26 cellular contexts compared by ENCODE assay signal in genomic region chr6:109452181-109452580, GRCh38. TPM values are rescaled to one million over a fixed set of nuclear protein-coding genes. Genes with fewer than 3 reads are reported as not detected.
DNase-seq lines count a peak whose midpoint lies in the region; ATAC-seq and TF ChIP-seq lines count a peak whose summit lies in the region.
"Had no signal": no experiment of that assay in that cellular context is flagged by ENCODE, and none has a peak within 500 bp of the region (broad histone marks: within the 10 kb centered on the region; RNA-seq: fewer than 3 reads in every experiment).

No MANE protein-coding gene starts in this region.

- no peak overlapping the region for H3K9ac ChIP-seq in IMR-90 (ENCODE audit: low read depth, low read length)
- H3K9ac ChIP-seq in parathyroid adenoma, result no peak overlapping the region
- H3K9ac ChIP-seq: SK-N-SH had no signal

- H3K18ac ChIP-seq in IMR-90 (ENCODE audit: low read depth, low read length), result no peak overlapping the region

- no TSS peak for BruUV-seq in IMR-90 (replicated peaks; lab: Mats Ljungman, UMichigan)

- no peak overlapping the region for H3K56ac ChIP-seq in IMR-90 (ENCODE audit: extremely low read depth, insufficient read depth, low read length)

- peaks cover 61% of the 10 kb centered on the region for H3K4me1 Mint-ChIP-seq in activated CD8-positive, alpha-beta memory T cell treated with anti-CD3 and anti-CD28 coated beads, Interleukin-2, amount 10 ng/mL, durations not matched to agents 7 days and 5 days
- peaks cover 52% of the 10 kb centered on the region for H3K4me1 Mint-ChIP-seq in activated naive CD8-positive, alpha-beta T cell treated with anti-CD3 and anti-CD28 coated beads, Interleukin-2, amount 50 U/mL, for 24 hours
- H3K4me1 Mint-ChIP-seq in stimulated activated effector memory CD8-positive, alpha-beta T cell treated with anti-CD3 and anti-CD28 coated beads, Interleukin-12 subunit alpha, Interleukin-12 subunit beta, amount 100 ng/mL, for 72 hours, result peaks cover 58% of the 10 kb centered on the region

- no peaks in the 10 kb centered on the region for H3K27me3 ChIP-seq in IMR-90 (ENCODE audit: control insufficient read depth, insufficient read depth, low read length)
- H3K27me3 ChIP-seq in parathyroid adenoma (ENCODE audit: control insufficient read depth, insufficient read depth, low read length), result no peaks in the 10 kb centered on the region
- H3K27me3 ChIP-seq: dorsolateral prefrontal cortex, ovary, right atrium auricular region had no signal

- H3K9me1 ChIP-seq in IMR-90 (ENCODE audit: insufficient read depth, low read length), result peaks cover 19% of the 10 kb centered on the region

- TF ChIP-seq CTCF in IMR-90 (conservative IDR thresholded peaks at IDR 0.05; ENCODE audit: low read depth, low read length) (no peak), parathyroid adenoma (IDR thresholded peaks at IDR 0.05) (no peak)

- no peak overlapping the region for H3K4me3 ChIP-seq in IMR-90 (ENCODE audit: insufficient read depth, low read depth, low read length)
- H3K4me3 ChIP-seq in parathyroid adenoma (ENCODE audit: low read depth, low read length), result no peak overlapping the region
- H3K4me3 ChIP-seq: dorsolateral prefrontal cortex, ovary, right atrium auricular region, thoracic aorta had no signal

- in situ Hi-C loops in IMR-90 (cut with MboI; ENCODE audit: low sequenced_read_pairs), result no loop called here

- H2BK5ac ChIP-seq in IMR-90 (ENCODE audit: low read depth, low read length, poor library complexity, severe bottlenecking), result no peak overlapping the region

- H3K23ac ChIP-seq in IMR-90 (ENCODE audit: low read depth, low read length), result no peak overlapping the region

- H3K9me3 ChIP-seq in IMR-90 (ENCODE audit: control insufficient read depth, insufficient read depth, low read length) (no peaks in the 10 kb centered on the region), parathyroid adenoma (ENCODE audit: control insufficient read depth, low read length) (no peaks in the 10 kb centered on the region)
- H3K9me3 ChIP-seq: ovary, right atrium auricular region, SK-N-SH, thoracic aorta had no signal

- no peak overlapping the region for H3K14ac ChIP-seq in IMR-90 (replicated peaks; ENCODE audit: low read depth, low read length)

- peak overlapping the region; percentile 12 for H2AK9ac ChIP-seq in IMR-90 (replicated peaks; ENCODE audit: low read depth, low read length, poor library complexity)

- H3K79me1 ChIP-seq in IMR-90 (ENCODE audit: low read depth in 1 of 2, low read length in 2 of 2), result peaks cover 23 to 62% of the 10 kb centered on the region in 2 experiments

- no peak overlapping the region for H2AFZ ChIP-seq in IMR-90 (replicated peaks; ENCODE audit: low read length, poor library complexity)
- H2AFZ ChIP-seq in parathyroid adenoma, result no peak overlapping the region

- H3K36me3 ChIP-seq in IMR-90 (ENCODE audit: control insufficient read depth, insufficient read depth, low read length) (peaks cover 40% of the 10 kb centered on the region), parathyroid adenoma (ENCODE audit: control insufficient read depth, insufficient read depth, low read length) (no peaks in the 10 kb centered on the region)
- H3K36me3 ChIP-seq: ovary, right atrium auricular region had no signal

- H4K91ac ChIP-seq in IMR-90 (ENCODE audit: insufficient read depth, low read depth, low read length), result no peak overlapping the region

- H4K5ac ChIP-seq in IMR-90 (ENCODE audit: low read depth, low read length), result no peak overlapping the region

- no peak overlapping the region for H3K4me3 Mint-ChIP-seq in activated CD8-positive, alpha-beta memory T cell treated with anti-CD3 and anti-CD28 coated beads, Interleukin-2, amount 10 ng/mL, durations not matched to agents 7 days and 5 days
- H3K4me3 Mint-ChIP-seq in activated naive CD8-positive, alpha-beta T cell treated with anti-CD3 and anti-CD28 coated beads, Interleukin-2, amount 50 U/mL, for 24 hours, result no peak overlapping the region
- H3K4me3 Mint-ChIP-seq in stimulated activated effector memory CD8-positive, alpha-beta T cell treated with anti-CD3 and anti-CD28 coated beads, Interleukin-12 subunit alpha, Interleukin-12 subunit beta, amount 100 ng/mL, for 72 hours, result no peak overlapping the region
- H3K4me3 Mint-ChIP-seq: activated naive CD4-positive, alpha-beta T cell treated with anti-CD3 and anti-CD28 coated beads for 36 hours; activated T-cell treated with anti-CD3 and anti-CD28 coated beads, Interleukin-2, amount 50 U/mL, for 24 hours had no signal

- H3K4me1 ChIP-seq in IMR-90 (ENCODE audit: control insufficient read depth, insufficient read depth, low read length) (peaks cover 9% of the 10 kb centered on the region), parathyroid adenoma (peaks cover 21% of the 10 kb centered on the region)

- no peak overlapping the region for H3K27ac Mint-ChIP-seq in activated CD8-positive, alpha-beta memory T cell treated with anti-CD3 and anti-CD28 coated beads, Interleukin-2, amount 10 ng/mL, durations not matched to agents 7 days and 5 days
- H3K27ac Mint-ChIP-seq in activated naive CD8-positive, alpha-beta T cell treated with anti-CD3 and anti-CD28 coated beads, Interleukin-2, amount 50 U/mL, for 24 hours, result peak overlapping the region; percentile 39
- no peak overlapping the region for H3K27ac Mint-ChIP-seq in stimulated activated effector memory CD8-positive, alpha-beta T cell treated with anti-CD3 and anti-CD28 coated beads, Interleukin-12 subunit alpha, Interleukin-12 subunit beta, amount 100 ng/mL, for 72 hours
- H3K27ac Mint-ChIP-seq: activated naive CD4-positive, alpha-beta T cell treated with anti-CD3 and anti-CD28 coated beads for 36 hours; activated T-cell treated with anti-CD3 and anti-CD28 coated beads, Interleukin-2, amount 50 U/mL, for 24 hours had no signal

- H2BK15ac ChIP-seq in IMR-90 (ENCODE audit: low read depth, low read length), result no peak overlapping the region

- H3K9me3 Mint-ChIP-seq in activated CD8-positive, alpha-beta memory T cell treated with anti-CD3 and anti-CD28 coated beads, Interleukin-2, amount 10 ng/mL, durations not matched to agents 7 days and 5 days (ENCODE audit: low read depth), result no peaks in the 10 kb centered on the region
- no peaks in the 10 kb centered on the region for H3K9me3 Mint-ChIP-seq in activated naive CD8-positive, alpha-beta T cell treated with anti-CD3 and anti-CD28 coated beads, Interleukin-2, amount 50 U/mL, for 24 hours
- no peaks in the 10 kb centered on the region for H3K9me3 Mint-ChIP-seq in stimulated activated effector memory CD8-positive, alpha-beta T cell treated with anti-CD3 and anti-CD28 coated beads, Interleukin-12 subunit alpha, Interleukin-12 subunit beta, amount 100 ng/mL, for 72 hours
- H3K9me3 Mint-ChIP-seq: activated naive CD4-positive, alpha-beta T cell treated with anti-CD3 and anti-CD28 coated beads for 36 hours; activated T-cell treated with anti-CD3 and anti-CD28 coated beads, Interleukin-2, amount 50 U/mL, for 24 hours; central memory CD8-positive, alpha-beta T cell had no signal

- H4K8ac ChIP-seq in IMR-90 (ENCODE audit: low read depth in 2 of 2, low read length in 2 of 2), result no peak overlapping the region

- H3K4ac ChIP-seq in IMR-90 (ENCODE audit: low read depth, low read length), result no peak overlapping the region

- H3K36me3 Mint-ChIP-seq in activated CD8-positive, alpha-beta memory T cell treated with anti-CD3 and anti-CD28 coated beads, Interleukin-2, amount 10 ng/mL, durations not matched to agents 7 days and 5 days, result peaks cover 21% of the 10 kb centered on the region
- peaks cover 13% of the 10 kb centered on the region for H3K36me3 Mint-ChIP-seq in activated naive CD8-positive, alpha-beta T cell treated with anti-CD3 and anti-CD28 coated beads, Interleukin-2, amount 50 U/mL, for 24 hours (ENCODE audit: low read depth)
- H3K36me3 Mint-ChIP-seq in stimulated activated effector memory CD8-positive, alpha-beta T cell treated with anti-CD3 and anti-CD28 coated beads, Interleukin-12 subunit alpha, Interleukin-12 subunit beta, amount 100 ng/mL, for 72 hours, result peaks cover 54% of the 10 kb centered on the region

- H2BK20ac ChIP-seq in IMR-90 (ENCODE audit: low read depth, low read length), result no peak overlapping the region

- H2AK5ac ChIP-seq in IMR-90 (ENCODE audit: low read depth, low read length), result no peak overlapping the region

- no peak for ATAC-seq in activated CD8-positive, alpha-beta memory T cell treated with anti-CD3 and anti-CD28 coated beads, Interleukin-2, amount 10 ng/mL, durations not matched to agents 7 days and 5 days
- no peak for ATAC-seq in IMR-90 (ENCODE audit: low read depth)
- ATAC-seq in activated naive CD8-positive, alpha-beta T cell treated with anti-CD3 and anti-CD28 coated beads, Interleukin-2, amount 50 U/mL, for 24 hours, result no peak
- no peak for ATAC-seq in stimulated activated effector memory CD8-positive, alpha-beta T cell treated with anti-CD3 and anti-CD28 coated beads, Interleukin-12 subunit alpha, Interleukin-12 subunit beta, amount 100 ng/mL, for 72 hours
- ATAC-seq: stimulated activated naive CD8-positive, alpha-beta T cell treated with anti-CD3 and anti-CD28 coated beads, Interleukin-15, Interleukin-2, amounts not matched to agents 100 U/mL and 50 U/mL, for 24 hours had no signal

- no peak for TF ChIP-seq RAD21 in IMR-90 (IDR thresholded peaks at IDR 0.05; ENCODE audit: low read length)

- intact Hi-C loops in IMR-90 (cut with micrococcal nuclease), result no loop called here

- DNase-seq in activated CD8-positive, alpha-beta memory T cell treated with anti-CD3 and anti-CD28 coated beads for 24 hours, result peak; percentile 52
- DNase-seq in activated CD8-positive, alpha-beta memory T cell treated with anti-CD3 and anti-CD28 coated beads, Interleukin-2, amount 10 ng/mL, durations not matched to agents 7 days and 5 days, result no peak
- no peak for DNase-seq in IMR-90
- DNase-seq in activated naive CD8-positive, alpha-beta T cell treated with anti-CD3 and anti-CD28 coated beads, Interleukin-2, amount 50 U/mL, for 24 hours, result no peak
- DNase-seq in middle frontal gyrus (ENCODE audit: extremely low spot score, low spot score), result no peak
- DNase-seq in stimulated activated effector memory CD8-positive, alpha-beta T cell treated with anti-CD3 and anti-CD28 coated beads, Interleukin-12 subunit alpha, Interleukin-12 subunit beta, amount 100 ng/mL, for 72 hours (ENCODE audit: low spot score in 2 of 2), result no peak
- no peak for DNase-seq in NCI-H69 (lab: John Stamatoyannopoulos, UW)
- DNase-seq: ACHN; activated CD4-positive, CD25-positive, alpha-beta regulatory T cell; activated naive CD4-positive, alpha-beta T cell treated with anti-CD3 and anti-CD28 coated beads for 36 hours; activated T-cell treated with anti-CD3 and anti-CD28 coated beads, Interleukin-2, amount 50 U/mL, for 24 hours; C1 segment of cervical spinal cord; dorsolateral prefrontal cortex; kidney glomerular epithelial cell; NCI-H2081; NCI-H226; NCI-H748 treated with DMSO at 0.1 percent for 48 hours; ovary; SK-N-SH; stimulated activated CD4-positive, alpha-beta T cell treated with anti-CD3 and anti-CD28 coated beads, Interleukin-4, amount 100 ng/mL, for 24 hours; stimulated activated naive CD8-positive, alpha-beta T cell treated with anti-CD3 and anti-CD28 coated beads, Interleukin-15, Interleukin-2, amounts not matched to agents 100 U/mL and 50 U/mL, for 24 hours; T1000 had no signal

- 100% methylated on average over 4 of the region's 9 CpGs; no CpG with 5 or more reads in 1 of the 2 experiments for WGBS in IMR-90 (ENCODE audit: extremely low coverage in 2 of 2, insufficient read length in 1 of 2), 2 experiments

- H3K27ac ChIP-seq in IMR-90 (ENCODE audit: insufficient read depth, low read length) (no peak overlapping the region), parathyroid adenoma (no peak overlapping the region)
- H3K27ac ChIP-seq: ovary, right atrium auricular region, thoracic aorta had no signal

- H4K20me1 ChIP-seq in IMR-90 (ENCODE audit: insufficient read depth, low read length), result peaks cover 7% of the 10 kb centered on the region; the same call in 1 of the 2 replicates

- no peaks in the 10 kb centered on the region for H3K79me2 ChIP-seq in parathyroid adenoma

- TF ChIP-seq POLR2A in IMR-90 (IDR thresholded peaks at IDR 0.05; ENCODE audit: low read depth, low read length), result no peak

- no peak overlapping the region for H2BK120ac ChIP-seq in IMR-90 (ENCODE audit: low read depth, low read length)

- no peaks in the 10 kb centered on the region for H3K27me3 Mint-ChIP-seq in activated CD8-positive, alpha-beta memory T cell treated with anti-CD3 and anti-CD28 coated beads, Interleukin-2, amount 10 ng/mL, durations not matched to agents 7 days and 5 days
- H3K27me3 Mint-ChIP-seq in activated naive CD8-positive, alpha-beta T cell treated with anti-CD3 and anti-CD28 coated beads, Interleukin-2, amount 50 U/mL, for 24 hours, result no peaks in the 10 kb centered on the region
- H3K27me3 Mint-ChIP-seq: activated T-cell treated with anti-CD3 and anti-CD28 coated beads, Interleukin-2, amount 50 U/mL, for 24 hours; central memory CD8-positive, alpha-beta T cell had no signal

- H3K4me2 ChIP-seq in IMR-90 (ENCODE audit: low read depth, low read length), result no peak overlapping the region
- peak overlapping the region; percentile 12 for H3K4me2 ChIP-seq in parathyroid adenoma (ENCODE audit: low read length)
- H3K4me2 ChIP-seq: SK-N-SH had no signal

- CTCF ChIA-PET in activated CD8-positive, alpha-beta memory T cell treated with anti-CD3 and anti-CD28 coated beads, Interleukin-2, amount 10 ng/mL, durations not matched to agents 7 days and 5 days (lab: Charles Lee), result no interaction called here
- CTCF ChIA-PET in IMR-90 (lab: Yijun Ruan, JAX), result no interaction called here

- POLR2A ChIA-PET in IMR-90 (lab: Charles Lee; ENCODE audit: unreplicated experiment), result no interaction called here

- dilution Hi-C loops in IMR-90 (cut with HindIII; ENCODE audit: low sequenced_read_pairs, unreplicated experiment), result no loop called here

RNA-seq across cellular contexts. Expression of gene MICAL1, which starts 3.4 kb away (rescaled TPM):
- total RNA-seq in activated CD8-positive, alpha-beta memory T cell treated with anti-CD3 and anti-CD28 coated beads, Interleukin-2, amount 10 ng/mL, durations not matched to agents 7 days and 5 days, result 10 to 100 TPM; 86.0 to 93.1 TPM
- total RNA-seq in IMR-90 (2012; rRNA removed), result 28.6 and 30.5 TPM in 2 replicates
- 57.1 and 59.1 TPM in 2 replicates for polyA plus RNA-seq in IMR-90 (2012; rRNA removed)
- 24.7 and 32.0 TPM in 2 replicates for polyA plus RNA-seq in IMR-90 (2012; cell fraction: cytosol; rRNA removed)
- 387 and 626 TPM in 2 replicates for polyA plus RNA-seq in IMR-90 (2012; cell fraction: nucleus; rRNA removed; ENCODE audit: low replicate concordance)

RNA-seq across cellular contexts. Expression of gene SMPD2, which starts 11.7 kb away (rescaled TPM):
- 10 to 100 TPM; 14.3 to 14.6 TPM for total RNA-seq in activated CD8-positive, alpha-beta memory T cell treated with anti-CD3 and anti-CD28 coated beads, Interleukin-2, amount 10 ng/mL, durations not matched to agents 7 days and 5 days
- total RNA-seq in IMR-90 (2012; rRNA removed), result 8.3 and 9.0 TPM in 2 replicates
- 7.1 and 7.7 TPM in 2 replicates for polyA plus RNA-seq in IMR-90 (2012; rRNA removed)
- polyA plus RNA-seq in IMR-90 (2012; cell fraction: cytosol; rRNA removed), result 5.2 and 6.0 TPM in 2 replicates
- 18.1 and 25.2 TPM in 2 replicates for polyA plus RNA-seq in IMR-90 (2012; cell fraction: nucleus; rRNA removed; ENCODE audit: low replicate concordance)

RNA-seq across cellular contexts. Expression of gene PPIL6, which starts 11.8 kb away (rescaled TPM):
- total RNA-seq in activated CD8-positive, alpha-beta memory T cell treated with anti-CD3 and anti-CD28 coated beads, Interleukin-2, amount 10 ng/mL, durations not matched to agents 7 days and 5 days, result under 1 TPM in 1 of 2 experiments, not detected in 1; 0.21 TPM
- total RNA-seq in IMR-90 (2012; rRNA removed), result 0.18 and 1.4 TPM in 2 replicates
- 0.07 and 0.15 TPM in 2 replicates for polyA plus RNA-seq in IMR-90 (2012; rRNA removed)
- 0.09 and 0.12 TPM in 2 replicates for polyA plus RNA-seq in IMR-90 (2012; cell fraction: cytosol; rRNA removed)
- polyA plus RNA-seq in IMR-90 (2012; cell fraction: nucleus; rRNA removed; ENCODE audit: low replicate concordance), result 0.06 and 0.09 TPM in 2 replicates

RNA-seq across cellular contexts. Expression of gene ZBTB24, which starts 30.8 kb away (rescaled TPM):
- total RNA-seq in activated CD8-positive, alpha-beta memory T cell treated with anti-CD3 and anti-CD28 coated beads, Interleukin-2, amount 10 ng/mL, durations not matched to agents 7 days and 5 days, result 10 to 100 TPM; 17.5 to 22.7 TPM
- total RNA-seq in IMR-90 (2012; rRNA removed), result 7.9 and 10.3 TPM in 2 replicates
- 2.1 and 2.3 TPM in 2 replicates for polyA plus RNA-seq in IMR-90 (2012; rRNA removed)
- 0.63 and 0.75 TPM in 2 replicates for polyA plus RNA-seq in IMR-90 (2012; cell fraction: cytosol; rRNA removed)
- 1.1 and 2.2 TPM in 2 replicates for polyA plus RNA-seq in IMR-90 (2012; cell fraction: nucleus; rRNA removed; ENCODE audit: low replicate concordance)
